ENCODE assay signal across 23 cellular contexts in genomic region chr9:19294219-19294618, GRCh38.
"Had no signal": no experiment of that assay in that cellular context is flagged by ENCODE, and none has a peak within 500 bp of the region (broad histone marks: within the 10 kb centered on the region; RNA-seq: fewer than 3 reads in every experiment).

No MANE protein-coding gene starts in this region.

- H3K4me3 ChIP-seq: breast epithelium, left lung, spleen had no signal

- H3K27ac ChIP-seq: breast epithelium, epithelial cell of prostate, left lung, parathyroid adenoma, spleen, WERI-Rb-1 had no signal

- H3K27me3 Mint-ChIP-seq: activated naive CD8-positive, alpha-beta T cell treated with anti-CD3 and anti-CD28 coated beads, Interleukin-2, amount 10 ng/mL, durations not matched to agents 7 days and 5 days; activated T-cell treated with anti-CD3 and anti-CD28 coated beads, Interleukin-2, amount 50 U/mL, for 24 hours had no signal

- H3K4me1 Mint-ChIP-seq: activated naive CD8-positive, alpha-beta T cell treated with anti-CD3 and anti-CD28 coated beads, Interleukin-2, amount 10 ng/mL, durations not matched to agents 7 days and 5 days; endodermal cell; nephron progenitor cell had no signal

- H3K4me1 ChIP-seq: breast epithelium, left lung, parathyroid adenoma, spleen had no signal

- DNase-seq: activated CD4-positive, alpha-beta T cell treated with anti-CD3 and anti-CD28 coated beads, Interleukin-2, amount 50 U/mL, for 4 hours; activated CD8-positive, alpha-beta memory T cell treated with anti-CD3 and anti-CD28 coated beads for 24 hours; activated CD8-positive, alpha-beta memory T cell treated with anti-CD3 and anti-CD28 coated beads, Interleukin-2, amount 50 U/mL, for 4 hours; activated effector memory CD4-positive, alpha-beta T cell treated with Interleukin-2 at 50 U/mL for 16 hours; activated naive CD4-positive, alpha-beta T cell treated with anti-CD3 and anti-CD28 coated beads for 36 hours; activated naive CD8-positive, alpha-beta T cell treated with anti-CD3 and anti-CD28 coated beads, Interleukin-2, amount 10 ng/mL, durations not matched to agents 7 days and 5 days; activated T-cell treated with anti-CD3 and anti-CD28 coated beads, Interleukin-2, amount 50 U/mL, for 24 hours; amniotic stem cell; cerebellar nuclear complex; cortex of kidney; endodermal cell; kidney; left lung; midbrain; nephron progenitor cell; SK-N-SH; spleen; stimulated activated CD4-positive, alpha-beta T cell treated with anti-CD3 and anti-CD28 coated beads, Interleukin-4, amount 100 ng/mL, for 1 hour; stimulated activated naive CD4-positive, alpha-beta T cell; WERI-Rb-1 had no signal

- H3K9me3 ChIP-seq: breast epithelium, left lung, SK-N-SH, spleen had no signal

- ATAC-seq: left lung had no signal

- H3K27me3 ChIP-seq: breast epithelium, left lung, spleen had no signal

- H3K27ac Mint-ChIP-seq: activated naive CD4-positive, alpha-beta T cell treated with anti-CD3 and anti-CD28 coated beads for 36 hours; activated naive CD8-positive, alpha-beta T cell treated with anti-CD3 and anti-CD28 coated beads, Interleukin-2, amount 10 ng/mL, durations not matched to agents 7 days and 5 days; activated T-cell treated with anti-CD3 and anti-CD28 coated beads, Interleukin-2, amount 50 U/mL, for 24 hours; endodermal cell; nephron progenitor cell had no signal

- H3K4me3 Mint-ChIP-seq: activated naive CD4-positive, alpha-beta T cell treated with anti-CD3 and anti-CD28 coated beads for 36 hours; activated naive CD8-positive, alpha-beta T cell treated with anti-CD3 and anti-CD28 coated beads, Interleukin-2, amount 10 ng/mL, durations not matched to agents 7 days and 5 days; activated T-cell treated with anti-CD3 and anti-CD28 coated beads, Interleukin-2, amount 50 U/mL, for 24 hours; endodermal cell; nephron progenitor cell had no signal

- H3K9me3 Mint-ChIP-seq: activated naive CD4-positive, alpha-beta T cell treated with anti-CD3 and anti-CD28 coated beads for 36 hours; activated naive CD8-positive, alpha-beta T cell treated with anti-CD3 and anti-CD28 coated beads, Interleukin-2, amount 10 ng/mL, durations not matched to agents 7 days and 5 days; activated T-cell treated with anti-CD3 and anti-CD28 coated beads, Interleukin-2, amount 50 U/mL, for 24 hours; endodermal cell; nephron progenitor cell had no signal
